Comparison of ENCODE assay signal across 8 cellular contexts in genomic region chr11:128695539-128696221, GRCh38. TPM values are rescaled to one million over a fixed set of nuclear protein-coding genes. Genes with fewer than 3 reads are reported as not detected.
DNase-seq lines count a peak whose midpoint lies in the region; ATAC-seq, FAIRE-seq and TF ChIP-seq lines count a peak whose summit lies in the region.

No MANE protein-coding gene starts in this region.

- H3K27ac ChIP-seq in kidney (ENCODE audit: low read depth in 2 of 2, low read length in 2 of 2) (peak overlapping the region; percentile 25 to 92), substantia nigra (ENCODE audit: low read depth, low read length, poor library complexity, severe bottlenecking) (peak overlapping the region; percentile 64), PC-9 (no peak overlapping the region)

- H3K27me3 Mint-ChIP-seq in activated naive CD8-positive, alpha-beta T cell treated with anti-CD3 and anti-CD28 coated beads, Interleukin-2, amount 50 U/mL, for 24 hours: peaks cover 2% of the 10 kb centered on the region

- H3F3A ChIP-seq in PC-9 (ENCODE audit: insufficient read depth, low read depth): no peaks in the 10 kb centered on the region

- H3K36me3 Mint-ChIP-seq in activated naive CD8-positive, alpha-beta T cell treated with anti-CD3 and anti-CD28 coated beads, Interleukin-2, amount 50 U/mL, for 24 hours (ENCODE audit: low read depth): peaks cover under 1% of the 10 kb centered on the region

- H2AFZ ChIP-seq in PC-9: no peak overlapping the region

- no TSS peak for BruUV-seq in PC-9 (replicated peaks; lab: Mats Ljungman, UMichigan)

- CTCF ChIA-PET in PC-9 (lab: Charles Lee): interaction anchor here (0.7 kb wide), 1 partner anchor 24 kb away, joined by 3 read pairs; no protein-coding TSS in a partner anchor

- H3K9me3 ChIP-seq in kidney (ENCODE audit: control insufficient read depth in 1 of 2, low read length in 2 of 2) (no peaks in the 10 kb centered on the region), PC-9 (ENCODE audit: insufficient read depth, low read depth) (no peaks in the 10 kb centered on the region)

- peak overlapping the region; percentile 91 for H3K27ac Mint-ChIP-seq in activated naive CD8-positive, alpha-beta T cell treated with anti-CD3 and anti-CD28 coated beads, Interleukin-2, amount 50 U/mL, for 24 hours

- H3K4me2 ChIP-seq in PC-9: no peak overlapping the region

- H3K36me3 ChIP-seq in kidney (ENCODE audit: control insufficient read depth in 1 of 2, insufficient read depth in 2 of 2, low read length in 2 of 2) (no peaks in the 10 kb centered on the region), PC-9 (ENCODE audit: low read depth) (no peaks in the 10 kb centered on the region)

- H3K4me3 ChIP-seq in Jurkat, Clone E6-1 (ENCODE audit: low read length): peak overlapping the region; percentile 88
- H3K4me3 ChIP-seq in kidney (ENCODE audit: low read length in 2 of 2): peak overlapping the region; percentile 54 to 76
- no peak overlapping the region for H3K4me3 ChIP-seq in PC-9

- H3K4me1 ChIP-seq in kidney (ENCODE audit: control insufficient read depth in 1 of 2, insufficient read depth in 1 of 2, low read depth in 1 of 2, low read length in 2 of 2): peaks cover 5 to 6% of the 10 kb centered on the region in 2 donors
- no peaks in the 10 kb centered on the region for H3K4me1 ChIP-seq in PC-9 (replicated peaks; ENCODE audit: insufficient read depth)

- H3K79me2 ChIP-seq in PC-9 (ENCODE audit: low read depth): no peaks in the 10 kb centered on the region

- H4K20me1 ChIP-seq in PC-9 (ENCODE audit: insufficient read depth): no peaks in the 10 kb centered on the region

- peaks cover 65% of the 10 kb centered on the region for H3K4me1 Mint-ChIP-seq in activated naive CD8-positive, alpha-beta T cell treated with anti-CD3 and anti-CD28 coated beads, Interleukin-2, amount 50 U/mL, for 24 hours

- peak overlapping the region; percentile 92 for H3K4me3 Mint-ChIP-seq in activated naive CD8-positive, alpha-beta T cell treated with anti-CD3 and anti-CD28 coated beads, Interleukin-2, amount 50 U/mL, for 24 hours

- TF ChIP-seq CTCF in kidney (IDR thresholded peaks at IDR 0.05; ENCODE audit: borderline replicate concordance, extremely low read depth, insufficient read depth) (no peak), PC-9 (conservative IDR thresholded peaks at IDR 0.05) (no peak)

- DNase-seq in activated naive CD4-positive, alpha-beta T cell treated with Interleukin-2 at 50 U/mL for 16 hours: peak; percentile 29
- no peak for DNase-seq in activated naive CD4-positive, alpha-beta T cell (lab: John Stamatoyannopoulos, UW)
- peak; percentile 86 for DNase-seq in Jurkat, Clone E6-1 (ENCODE audit: low read depth, low spot score)
- no peak for DNase-seq in activated naive CD8-positive, alpha-beta T cell treated with anti-CD3 and anti-CD28 coated beads, Interleukin-2, amount 50 U/mL, for 24 hours
- peak; percentile 62 for DNase-seq in kidney
- peak in 9 of 49 donors; percentile 14 to 48 (median 33) for DNase-seq in substantia nigra (lab: John Stamatoyannopoulos, UW)
- no peak for DNase-seq in erythroblast (lab: John Stamatoyannopoulos, UW)
- no peak for DNase-seq in PC-9

- ATAC-seq in activated naive CD8-positive, alpha-beta T cell treated with anti-CD3 and anti-CD28 coated beads, Interleukin-2, amount 50 U/mL, for 24 hours: peak; percentile 40

- no peaks in the 10 kb centered on the region for H3K9me3 Mint-ChIP-seq in activated naive CD8-positive, alpha-beta T cell treated with anti-CD3 and anti-CD28 coated beads, Interleukin-2, amount 50 U/mL, for 24 hours

- POLR2A ChIA-PET in PC-9 (lab: Charles Lee; ENCODE audit: unreplicated experiment): interaction anchor here (0.7 kb wide), 1 partner anchor 150 kb away, joined by 32 read pairs; no protein-coding TSS in a partner anchor

- H3K9ac ChIP-seq in kidney (ENCODE audit: low read length in 2 of 2): peak overlapping the region in 1 of 2 donors; percentile 47

- FAIRE-seq in kidney (lab: Jason Lieb, UNC): no peak

- H3K9me2 ChIP-seq in PC-9 (ENCODE audit: insufficient read depth): no peaks in the 10 kb centered on the region

- intact Hi-C loops in kidney (cut with DNase I) (no loop called here), PC-9 (cut with micrococcal nuclease; ENCODE audit: unreplicated experiment) (no loop called here)

- TF ChIP-seq POLR2A in erythroblast (IDR thresholded peaks at IDR 0.05; ENCODE audit: low read length): no peak

- peaks cover 7% of the 10 kb centered on the region; the same call in 1 of the 2 replicates for H3K27me3 ChIP-seq in PC-9 (ENCODE audit: insufficient read depth, low read depth)

RNA-seq across cellular contexts. Expression of gene FLI1, which starts 1.8 kb away (rescaled TPM):
- 61.1 TPM for polyA plus RNA-seq in Jurkat, Clone E6-1 (2012; ENCODE audit: insufficient read depth, insufficient read length)
- total RNA-seq in kidney (28.2 TPM), PC-9 (2021) (2.8 and 3.6 TPM in 2 replicates)
- polyA plus RNA-seq in kidney (ENCODE audit: insufficient read depth, low read depth, low replicate concordance): 5.7 TPM

Comparison
In these comparisons a context has a peak if more than half of its experiments do, and no peak if none do; other contexts are left out.
1. DNase-seq: peak in activated naive CD4-positive, alpha-beta T cell treated with Interleukin-2 at 50 U/mL for 16 hours (single experiment), Jurkat, Clone E6-1 (single experiment) and kidney (single experiment); none in activated naive CD4-positive, alpha-beta T cell (0 of 4), activated naive CD8-positive, alpha-beta T cell treated with anti-CD3 and anti-CD28 coated beads, Interleukin-2, amount 50 U/mL, for 24 hours (single experiment), erythroblast (0 of 2) and PC-9 (0 of 2).